13 cellular contexts compared by ENCODE assay signal in the genomic region with DNA sequence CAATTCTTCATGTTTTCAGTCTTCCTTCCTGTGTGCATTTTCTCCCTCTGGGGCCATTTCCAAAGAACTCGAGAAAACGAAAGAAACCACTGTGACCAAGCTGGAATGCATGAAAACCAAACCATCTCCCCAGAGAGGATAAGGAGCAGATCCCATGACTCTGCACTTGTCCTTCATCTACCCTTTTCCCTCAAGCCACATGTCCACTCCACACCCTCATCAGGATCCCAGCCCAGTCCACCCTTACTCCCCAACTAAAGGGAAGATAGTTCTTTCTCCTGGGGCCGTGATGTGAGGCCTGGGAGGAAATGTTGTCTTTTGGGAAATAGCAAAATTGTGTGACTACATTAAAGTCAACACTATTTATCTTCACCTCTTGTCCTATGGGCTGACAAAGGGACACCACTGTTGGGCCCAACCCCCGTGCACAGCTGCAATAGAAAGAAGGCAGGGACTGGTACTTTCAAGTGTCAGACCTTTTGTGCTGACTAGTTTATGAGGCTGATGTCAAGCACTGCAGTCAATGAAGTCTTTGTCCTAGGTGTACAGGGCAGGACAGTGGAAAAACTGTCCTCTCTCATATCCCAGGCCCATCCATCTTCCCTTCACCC.
DNase-seq lines count a peak whose midpoint lies in the region; ATAC-seq, FAIRE-seq and TF ChIP-seq lines count a peak whose summit lies in the region.
"Had no signal": no experiment of that assay in that cellular context is flagged by ENCODE, and none has a peak within 500 bp of the region (broad histone marks: within the 10 kb centered on the region; RNA-seq: fewer than 3 reads in every experiment).

No MANE protein-coding gene starts in this region.

- peak; percentile 69 to 72 for ATAC-seq in right cardiac atrium
- ATAC-seq in aorta (ENCODE audit: low FRiP score), result no peak

- H3K9ac ChIP-seq in astrocyte (ENCODE audit: low read length), result no peak overlapping the region

- no peaks in the 10 kb centered on the region for H3K9me3 ChIP-seq in astrocyte (ENCODE audit: insufficient read depth, low read depth, low read length)
- no peaks in the 10 kb centered on the region for H3K9me3 ChIP-seq in right cardiac atrium (ENCODE audit: control insufficient read depth, low read length)
- H3K9me3 ChIP-seq in aorta (ENCODE audit: control insufficient read depth, low read length), result no peaks in the 10 kb centered on the region
- H3K9me3 ChIP-seq: suprapubic skin had no signal

- H3K79me2 ChIP-seq in astrocyte (ENCODE audit: insufficient read depth, low read length), result no peaks in the 10 kb centered on the region

- peaks cover 4% of the 10 kb centered on the region for H3K27me3 Mint-ChIP-seq in T-helper 2 cell treated with Interferon-gamma antibody and Interleukin-4, amounts not matched to agents 5 μg/mL and 100 μg/mL, for 36 hours (ENCODE audit: low read depth)
- H3K27me3 Mint-ChIP-seq in astrocyte (ENCODE audit: low read depth, unreplicated experiment) (no peaks in the 10 kb centered on the region), Calu3 (ENCODE audit: unreplicated experiment) (no peaks in the 10 kb centered on the region)

- no peak for DNase-seq in T-helper 2 cell treated with Interferon-gamma antibody and Interleukin-4, amounts not matched to agents 5 μg/mL and 100 μg/mL, for 36 hours (ENCODE audit: low spot score)
- no peak for DNase-seq in T-helper 2 cell
- DNase-seq in astrocyte (ENCODE audit: low read depth), result peak; percentile 91
- peak; percentile 15 to 49 (median 35) for DNase-seq in right cardiac atrium
- peak; percentile 46 for DNase-seq in superior temporal gyrus (ENCODE audit: extremely low spot score)
- DNase-seq in Calu3, result no peak
- DNase-seq in frontal cortex (ENCODE audit: low spot score in 2 of 2), result no peak
- DNase-seq in aorta, result no peak
- DNase-seq: NCI-H82; stimulated activated CD4-positive, alpha-beta T cell treated with anti-CD3 and anti-CD28 coated beads, Interleukin-1b, Interleukin-23, amount 100 ng/mL, for 48 hours had no signal

- peak overlapping the region; percentile 37 for H3K27ac Mint-ChIP-seq in T-helper 2 cell treated with Interferon-gamma antibody and Interleukin-4, amounts not matched to agents 5 μg/mL and 100 μg/mL, for 36 hours
- H3K27ac Mint-ChIP-seq in astrocyte (ENCODE audit: unreplicated experiment) (no peak overlapping the region), Calu3 (ENCODE audit: unreplicated experiment) (no peak overlapping the region)

- H3K4me3 ChIP-seq in astrocyte (ENCODE audit: insufficient read depth, low read depth, low read length) (no peak overlapping the region), right cardiac atrium (ENCODE audit: low read length) (no peak overlapping the region), aorta (ENCODE audit: low read length in 2 of 2) (no peak overlapping the region)
- H3K4me3 ChIP-seq: suprapubic skin had no signal

- WGBS in right cardiac atrium, result 68% methylated on average over 4 of the region's 4 CpGs
- 81 to 83% methylated on average over 4 of the region's 4 CpGs for WGBS in aorta, 2 donors

- peak overlapping the region; percentile 51 for H3K4me2 ChIP-seq in astrocyte (ENCODE audit: low read length)

- BruUV-seq in Calu3 (replicated peaks; lab: Mats Ljungman, UMichigan), result no TSS peak

- peaks cover 7% of the 10 kb centered on the region for H3K9me3 Mint-ChIP-seq in T-helper 2 cell treated with Interferon-gamma antibody and Interleukin-4, amounts not matched to agents 5 μg/mL and 100 μg/mL, for 36 hours
- H3K9me3 Mint-ChIP-seq in astrocyte (ENCODE audit: unreplicated experiment) (no peaks in the 10 kb centered on the region), Calu3 (ENCODE audit: low read depth, unreplicated experiment) (no peaks in the 10 kb centered on the region)

- H3K4me1 ChIP-seq in astrocyte (ENCODE audit: insufficient read depth, low read length) (peaks cover 6% of the 10 kb centered on the region), right cardiac atrium (ENCODE audit: control insufficient read depth, insufficient read depth, low read length) (no peaks in the 10 kb centered on the region), aorta (ENCODE audit: control insufficient read depth in 1 of 2, insufficient read depth in 2 of 2, low read length in 2 of 2) (no peaks in the 10 kb centered on the region)
- H3K4me1 ChIP-seq: suprapubic skin had no signal

- H3K27ac ChIP-seq in astrocyte (ENCODE audit: low read depth, low read length), result no peak overlapping the region
- H3K27ac ChIP-seq in right cardiac atrium (ENCODE audit: low read length), result peak overlapping the region; percentile 25
- H3K27ac ChIP-seq in aorta (ENCODE audit: low read depth in 1 of 2, low read length in 2 of 2), result no peak overlapping the region
- H3K27ac ChIP-seq: suprapubic skin had no signal

- H3K4me1 Mint-ChIP-seq in T-helper 2 cell treated with Interferon-gamma antibody and Interleukin-4, amounts not matched to agents 5 μg/mL and 100 μg/mL, for 36 hours (ENCODE audit: low read depth), result peaks cover 39% of the 10 kb centered on the region
- H3K4me1 Mint-ChIP-seq in astrocyte (ENCODE audit: low read depth, unreplicated experiment) (peaks cover 10% of the 10 kb centered on the region), Calu3 (ENCODE audit: low read depth, unreplicated experiment) (no peaks in the 10 kb centered on the region)

- intact Hi-C loops in right cardiac atrium (cut with DNase I), result no loop called here
- intact Hi-C loops in Calu3 (cut with micrococcal nuclease; ENCODE audit: unreplicated experiment), result no loop called here
- intact Hi-C loops in aorta (cut with DNase I), result loop anchor here (5.0 to 10.0 kb wide), 2 partner anchors 581 to 589 kb away; no protein-coding TSS in a partner anchor

- peak overlapping the region; percentile 14 for H3K4me3 Mint-ChIP-seq in T-helper 2 cell treated with Interferon-gamma antibody and Interleukin-4, amounts not matched to agents 5 μg/mL and 100 μg/mL, for 36 hours
- no peak overlapping the region for H3K4me3 Mint-ChIP-seq in astrocyte (ENCODE audit: unreplicated experiment)
- no peak overlapping the region for H3K4me3 Mint-ChIP-seq in Calu3 (ENCODE audit: low read depth, unreplicated experiment)

- H3K36me3 ChIP-seq in astrocyte (ENCODE audit: insufficient read depth, low read length) (no peaks in the 10 kb centered on the region), aorta (ENCODE audit: control insufficient read depth in 1 of 2, insufficient read depth in 2 of 2, low read length in 1 of 2) (no peaks in the 10 kb centered on the region)
- H3K36me3 ChIP-seq: suprapubic skin had no signal

- TF ChIP-seq CTCF in astrocyte (IDR thresholded peaks at IDR 0.05; ENCODE audit: insufficient read depth, low read depth, low read length), result no peak
- no peak for TF ChIP-seq CTCF in Calu3 (IDR thresholded peaks at IDR 0.05; ENCODE audit: unreplicated experiment)

- H3K36me3 Mint-ChIP-seq in T-helper 2 cell treated with Interferon-gamma antibody and Interleukin-4, amounts not matched to agents 5 μg/mL and 100 μg/mL, for 36 hours (ENCODE audit: low read depth), result peaks cover 14% of the 10 kb centered on the region
- no peaks in the 10 kb centered on the region for H3K36me3 Mint-ChIP-seq in astrocyte (ENCODE audit: low read depth, unreplicated experiment)
- no peaks in the 10 kb centered on the region for H3K36me3 Mint-ChIP-seq in Calu3 (ENCODE audit: insufficient read depth, unreplicated experiment)

- H2AFZ ChIP-seq in astrocyte (ENCODE audit: low read depth, low read length), result no peak overlapping the region

- no peaks in the 10 kb centered on the region for H4K20me1 ChIP-seq in astrocyte (ENCODE audit: insufficient read depth, low read length)

- no peaks in the 10 kb centered on the region for H3K27me3 ChIP-seq in astrocyte (ENCODE audit: insufficient read depth, low read length)
- H3K27me3 ChIP-seq in right cardiac atrium (ENCODE audit: control insufficient read depth, insufficient read depth), result no peaks in the 10 kb centered on the region
- H3K27me3 ChIP-seq in aorta (ENCODE audit: control insufficient read depth in 1 of 2, insufficient read depth in 2 of 2, low read length in 1 of 2), result no peaks in the 10 kb centered on the region
- H3K27me3 ChIP-seq: suprapubic skin had no signal

- no peak for FAIRE-seq in astrocyte (lab: Jason Lieb, UNC)
- no peak for FAIRE-seq in frontal cortex (lab: Jason Lieb, UNC)
- FAIRE-seq: A204.1, bronchial epithelial cell had no signal

- CTCF ChIA-PET in Calu3 (lab: Charles Lee), result no interaction called here

Comparison
In these comparisons a context has a peak if more than half of its experiments do, and no peak if none do; other contexts are left out.
1. DNase-seq: peak in astrocyte (single experiment), right cardiac atrium (3 of 3) and superior temporal gyrus (single experiment); none in T-helper 2 cell treated with Interferon-gamma antibody and Interleukin-4, amounts not matched to agents 5 μg/mL and 100 μg/mL, for 36 hours (single experiment), T-helper 2 cell (0 of 5), Calu3 (single experiment), frontal cortex (0 of 2) and aorta (0 of 2).
2. intact Hi-C loops: an anchor here in aorta (5.0 to 10.0 kb wide); none called in right cardiac atrium and Calu3.